In the genomic region with DNA sequence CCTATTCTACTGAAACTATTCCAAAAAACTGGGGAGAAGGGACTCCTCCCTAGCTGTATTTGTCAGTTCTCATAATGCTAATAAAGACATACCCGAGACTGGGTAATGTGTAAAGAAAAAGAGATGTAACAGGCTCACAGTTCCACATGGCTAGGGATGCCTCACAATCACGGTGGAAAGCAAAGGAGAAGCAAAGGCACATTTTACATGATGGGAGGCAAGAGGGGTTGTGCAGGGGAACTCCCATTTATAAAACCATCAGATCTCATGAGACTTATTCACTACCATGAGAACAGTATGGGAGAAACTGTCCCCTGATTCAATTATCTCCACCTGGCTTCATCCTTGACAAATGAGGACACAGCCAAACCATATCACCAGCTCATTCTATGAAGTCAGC, we compare ENCODE assay signal across 20 cellular contexts.
DNase-seq lines count a peak whose midpoint lies in the region; ATAC-seq, FAIRE-seq and TF ChIP-seq lines count a peak whose summit lies in the region.
"Had no signal": no experiment of that assay in that cellular context is flagged by ENCODE, and none has a peak within 500 bp of the region (broad histone marks: within the 10 kb centered on the region; RNA-seq: fewer than 3 reads in every experiment).

No MANE protein-coding gene starts in this region.

- peak overlapping the region; percentile 79 for H3K27ac Mint-ChIP-seq in stimulated activated naive B cell treated with anti-CD40 and anti-IgM and Interleukin-4, amounts not matched to agents 10 μg/mL and 1 μg/mL and 100 μg/mL, for 72 hours
- H3K27ac Mint-ChIP-seq: GM23338 had no signal

- no peak overlapping the region for H2AFZ ChIP-seq in IMR-90 (replicated peaks; ENCODE audit: low read length, poor library complexity)
- H2AFZ ChIP-seq in Loucy (ENCODE audit: low read length): peak overlapping the region; percentile 46; the same call in 1 of the 2 replicates
- no peak overlapping the region; the same call in 1 of the 2 replicates for H2AFZ ChIP-seq in GM12878 (ENCODE audit: control insufficient read depth, low read depth, low read length)
- H2AFZ ChIP-seq: GM23338 had no signal

- H3F3A ChIP-seq in Loucy (ENCODE audit: low read depth): peaks cover 25% of the 10 kb centered on the region

- H3K9me1 ChIP-seq in IMR-90 (ENCODE audit: insufficient read depth, low read length): peaks cover 2% of the 10 kb centered on the region; the same call in 1 of the 2 replicates

- H3K9me3 ChIP-seq in IMR-90 (ENCODE audit: control insufficient read depth, insufficient read depth, low read length) (no peaks in the 10 kb centered on the region), Loucy (ENCODE audit: insufficient read depth, low read depth, low read length) (no peaks in the 10 kb centered on the region), GM12878 (replicated peaks; ENCODE audit: control insufficient read depth, insufficient read depth, low read length) (no peaks in the 10 kb centered on the region; the same call in 2 of the 3 replicates)
- H3K9me3 ChIP-seq: BE2C had no signal

- no peaks in the 10 kb centered on the region for H3K9me2 ChIP-seq in Loucy (replicated peaks; ENCODE audit: low read depth, low read length)

- no peak overlapping the region for H2AK9ac ChIP-seq in IMR-90 (replicated peaks; ENCODE audit: low read depth, low read length, poor library complexity)

- H4K8ac ChIP-seq in IMR-90 (ENCODE audit: low read depth in 2 of 2, low read length in 2 of 2): no peak overlapping the region

- no peak overlapping the region for H3K18ac ChIP-seq in IMR-90 (ENCODE audit: low read depth, low read length)

- SMC1A ChIA-PET in GM12878 (lab: Charles Lee; ENCODE audit: uncharacterized antibody, unreplicated experiment): interaction anchor here (0.7 to 14.9 kb wide), 13 partner anchors 8 to 268 kb away, joined by 3 to 304 read pairs (median 6); no protein-coding TSS in a partner anchor

- peaks cover 10% of the 10 kb centered on the region for H3K4me1 ChIP-seq in IMR-90 (ENCODE audit: control insufficient read depth, insufficient read depth, low read length)
- H3K4me1 ChIP-seq in Loucy (ENCODE audit: insufficient read depth, low read length, poor library complexity, severe bottlenecking): peaks cover 70% of the 10 kb centered on the region
- H3K4me1 ChIP-seq in GM12878 (ENCODE audit: control insufficient read depth, insufficient read depth, low read length): peaks cover 22% of the 10 kb centered on the region

- RAD21 ChIA-PET in GM12878 (lab: Charles Lee; ENCODE audit: unreplicated experiment): interaction anchor here (0.9 to 2.9 kb wide), 9 partner anchors 9 to 269 kb away, joined by 3 to 16 read pairs (median 6); no protein-coding TSS in a partner anchor

- no peak overlapping the region for H3K56ac ChIP-seq in IMR-90 (ENCODE audit: extremely low read depth, insufficient read depth, low read length)

- H3K79me1 ChIP-seq in IMR-90 (ENCODE audit: low read depth in 1 of 2, low read length in 2 of 2): no peaks in the 10 kb centered on the region

- peaks cover 24% of the 10 kb centered on the region for H3K79me2 ChIP-seq in Loucy (ENCODE audit: insufficient read depth, low read length)
- H3K79me2 ChIP-seq in GM12878 (ENCODE audit: control insufficient read depth, insufficient read depth, low read length): no peaks in the 10 kb centered on the region

- intact Hi-C loops in IMR-90 (cut with micrococcal nuclease): no loop called here
- intact Hi-C loops in GM12878 (cut with micrococcal nuclease; ENCODE audit: unreplicated experiment): no loop called here

- H3K23ac ChIP-seq in IMR-90 (ENCODE audit: low read depth, low read length): no peak overlapping the region

- H2BK5ac ChIP-seq in IMR-90 (ENCODE audit: low read depth, low read length, poor library complexity, severe bottlenecking): no peak overlapping the region

- H3K36me3 ChIP-seq in IMR-90 (ENCODE audit: control insufficient read depth, insufficient read depth, low read length) (no peaks in the 10 kb centered on the region), Loucy (ENCODE audit: insufficient read depth, low read length) (no peaks in the 10 kb centered on the region), GM12878 (ENCODE audit: control insufficient read depth in 2 of 2, insufficient read depth in 2 of 2, low read length in 1 of 2) (no peaks in the 10 kb centered on the region)
- H3K36me3 ChIP-seq: BE2C had no signal

- ATAC-seq in IMR-90 (ENCODE audit: low read depth) (no peak), GM12878 (no peak), GM21717 (IDR thresholded peaks at IDR 0.05; ENCODE audit: unreplicated experiment) (no peak), left lobe of liver (no peak)
- ATAC-seq in stimulated activated naive B cell treated with anti-CD40 and anti-IgM and Interleukin-4, amounts not matched to agents 10 μg/mL and 1 μg/mL and 100 μg/mL, for 72 hours (replicated peaks): peak in 1 of 2 donors; percentile 15
- ATAC-seq: GM23338 had no signal

- H3K27me3 Mint-ChIP-seq in stimulated activated naive B cell treated with anti-CD40 and anti-IgM and Interleukin-4, amounts not matched to agents 10 μg/mL and 1 μg/mL and 100 μg/mL, for 72 hours: no peaks in the 10 kb centered on the region
- H3K27me3 Mint-ChIP-seq: CD4-positive, CD25-positive, alpha-beta regulatory T cell; CD8-positive, alpha-beta memory T cell had no signal

- no peak for FAIRE-seq in GM12878 (lab: Jason Lieb, UNC)
- FAIRE-seq: GM12891, H54 had no signal

- TF ChIP-seq POLR2A in IMR-90 (IDR thresholded peaks at IDR 0.05; ENCODE audit: low read depth, low read length) (no peak), GM12878 (IDR thresholded peaks at IDR 0.05; ENCODE audit: low read depth, low read length) (no peak)

- TF ChIP-seq EP300 in GM12878 (IDR thresholded peaks at IDR 0.05; ENCODE audit: borderline replicate concordance in 1 of 2, control insufficient read depth in 1 of 2, low read depth in 2 of 2, low read length in 2 of 2): no peak

- H2AK5ac ChIP-seq in IMR-90 (ENCODE audit: low read depth, low read length): peak overlapping the region; percentile 62; the same call in 1 of the 2 replicates

- no peak overlapping the region for H3K4ac ChIP-seq in IMR-90 (ENCODE audit: low read depth, low read length)

- DNase-seq in IMR-90 (no peak), GM12878 (ENCODE audit: low read depth, low spot score) (no peak), NCI-H1048 (lab: John Stamatoyannopoulos, UW) (no peak), left lobe of liver (ENCODE audit: low spot score) (no peak)
- no peak for DNase-seq in stimulated activated naive B cell treated with anti-CD40 and anti-IgM and Interleukin-4, amounts not matched to agents 10 μg/mL and 1 μg/mL and 100 μg/mL, for 72 hours
- DNase-seq: BE2C; C1 segment of cervical spinal cord; CD4-positive, CD25-positive, alpha-beta regulatory T cell; CD8-positive, alpha-beta memory T cell; COR-L47; DMS 273 treated with DMSO at 0.1 percent for 48 hours; DMS53; DND-41; EL; HCEC 1CT had no signal

- no TSS peak for BruUV-seq in IMR-90 (replicated peaks; lab: Mats Ljungman, UMichigan)
- no TSS peak for BruUV-seq in GM12878 (replicated peaks; lab: Mats Ljungman, UMichigan)

- dilution Hi-C loops in IMR-90 (cut with HindIII; ENCODE audit: low sequenced_read_pairs, unreplicated experiment): no loop called here

- H2BK15ac ChIP-seq in IMR-90 (ENCODE audit: low read depth, low read length): no peak overlapping the region

- H4K91ac ChIP-seq in IMR-90 (ENCODE audit: insufficient read depth, low read depth, low read length): no peak overlapping the region

- CTCF ChIA-PET in IMR-90 (lab: Yijun Ruan, JAX): no interaction called here
- CTCF ChIA-PET in GM12878 (lab: Yijun Ruan, JAX): interaction anchor here (0.7 to 4.2 kb wide), 11 partner anchors 9 to 1095 kb away, joined by 3 to 18 read pairs (median 4); no protein-coding TSS in a partner anchor

- peaks cover 47 to 90% of the 10 kb centered on the region in 2 donors for H3K4me1 Mint-ChIP-seq in stimulated activated naive B cell treated with anti-CD40 and anti-IgM and Interleukin-4, amounts not matched to agents 10 μg/mL and 1 μg/mL and 100 μg/mL, for 72 hours

- no peaks in the 10 kb centered on the region for H4K20me1 ChIP-seq in IMR-90 (ENCODE audit: insufficient read depth, low read length)
- no peaks in the 10 kb centered on the region for H4K20me1 ChIP-seq in Loucy (ENCODE audit: insufficient read depth, low read length, poor library complexity, severe bottlenecking)
- no peaks in the 10 kb centered on the region for H4K20me1 ChIP-seq in GM12878 (ENCODE audit: control insufficient read depth, insufficient read depth)

- no peak overlapping the region; the same call in 1 of the 2 replicates for H2BK20ac ChIP-seq in IMR-90 (ENCODE audit: low read depth, low read length)

- H3K36me3 Mint-ChIP-seq in stimulated activated naive B cell treated with anti-CD40 and anti-IgM and Interleukin-4, amounts not matched to agents 10 μg/mL and 1 μg/mL and 100 μg/mL, for 72 hours: no peaks in the 10 kb centered on the region
- H3K36me3 Mint-ChIP-seq: CD4-positive, CD25-positive, alpha-beta regulatory T cell had no signal

- H3K4me2 ChIP-seq in IMR-90 (ENCODE audit: low read depth, low read length) (no peak overlapping the region), Loucy (ENCODE audit: low read depth, low read length, poor library complexity, severe bottlenecking) (no peak overlapping the region), GM12878 (ENCODE audit: control insufficient read depth, insufficient read depth) (no peak overlapping the region)
- H3K4me2 ChIP-seq: GM23338 had no signal

- TF ChIP-seq RAD21 in IMR-90 (IDR thresholded peaks at IDR 0.05; ENCODE audit: low read length) (no peak), GM12878 (IDR thresholded peaks at IDR 0.05; ENCODE audit: insufficient read depth, low read depth, low read length) (no peak)

- TF ChIP-seq CTCF in IMR-90 (conservative IDR thresholded peaks at IDR 0.05; ENCODE audit: low read depth, low read length): no peak
- no peak for TF ChIP-seq CTCF in Loucy (conservative IDR thresholded peaks at IDR 0.05; ENCODE audit: low read length)
- TF ChIP-seq CTCF in GM12878 (IDR thresholded peaks at IDR 0.05 in 2 of 3, conservative IDR thresholded peaks at IDR 0.05 in 1 of 3; ENCODE audit: control insufficient read depth in 2 of 3, extremely low read depth in 1 of 3, insufficient read depth in 1 of 3, low read depth in 3 of 3, low read length in 3 of 3): no peak

- H4K5ac ChIP-seq in IMR-90 (ENCODE audit: low read depth, low read length): no peak overlapping the region

- H3K27me3 ChIP-seq in IMR-90 (ENCODE audit: control insufficient read depth, insufficient read depth, low read length): no peaks in the 10 kb centered on the region
- no peaks in the 10 kb centered on the region for H3K27me3 ChIP-seq in Loucy (ENCODE audit: insufficient read depth, low read length, poor library complexity, severe bottlenecking)
- no peaks in the 10 kb centered on the region for H3K27me3 ChIP-seq in GM12878 (replicated peaks in 1 of 2; ENCODE audit: control insufficient read depth in 2 of 2, insufficient read depth in 2 of 2, low read length in 1 of 2)
- H3K27me3 ChIP-seq: BE2C had no signal

- H3K4me3 ChIP-seq in IMR-90 (ENCODE audit: insufficient read depth, low read depth, low read length) (no peak overlapping the region), Loucy (ENCODE audit: low read length, poor library complexity, severe bottlenecking) (no peak overlapping the region), GM12878 (no peak overlapping the region)
- H3K4me3 ChIP-seq: GM23338 had no signal

- WGBS in IMR-90 (ENCODE audit: extremely low coverage in 2 of 2, insufficient read length in 1 of 2), 2 experiments: no CpG with 5 or more reads among the region's 2 CpGs
- 3% methylated on average over 2 of the region's 2 CpGs for WGBS in GM12878 (ENCODE audit: insufficient coverage, insufficient replicate concordance, low lambda C conversion rate, missing lambda C conversion rate)

- no peak overlapping the region for H3K9ac ChIP-seq in IMR-90 (ENCODE audit: low read depth, low read length)
- no peak overlapping the region for H3K9ac ChIP-seq in Loucy (ENCODE audit: low read depth, low read length, poor library complexity, severe bottlenecking)
- H3K9ac ChIP-seq in GM12878 (ENCODE audit: control insufficient read depth, insufficient read depth, low read length): no peak overlapping the region

- H3K27ac ChIP-seq in IMR-90 (ENCODE audit: insufficient read depth, low read length): no peak overlapping the region
- H3K27ac ChIP-seq in GM12878 (ENCODE audit: control insufficient read depth, insufficient read depth): no peak overlapping the region

- in situ Hi-C loops in IMR-90 (cut with MboI; ENCODE audit: low sequenced_read_pairs) (no loop called here), GM12878 (cut with MboI) (no loop called here)

- peak overlapping the region; percentile 3 to 54 for H3K4me3 Mint-ChIP-seq in stimulated activated naive B cell treated with anti-CD40 and anti-IgM and Interleukin-4, amounts not matched to agents 10 μg/mL and 1 μg/mL and 100 μg/mL, for 72 hours
- H3K4me3 Mint-ChIP-seq: CD8-positive, alpha-beta memory T cell; GM23338 had no signal

- no peak overlapping the region for H2BK120ac ChIP-seq in IMR-90 (ENCODE audit: low read depth, low read length)

- H3K14ac ChIP-seq in IMR-90 (replicated peaks; ENCODE audit: low read depth, low read length): no peak overlapping the region

- POLR2A ChIA-PET in IMR-90 (lab: Charles Lee; ENCODE audit: unreplicated experiment) (no interaction called here), GM12878 (lab: Charles Lee) (interaction anchor here (0.5 to 5.5 kb wide), 9 partner anchors 8 to 273 kb away, joined by 3 to 35 read pairs (median 4); no protein-coding TSS in a partner anchor)

- H3K9me3 Mint-ChIP-seq in stimulated activated naive B cell treated with anti-CD40 and anti-IgM and Interleukin-4, amounts not matched to agents 10 μg/mL and 1 μg/mL and 100 μg/mL, for 72 hours: peaks cover 0 to 1% of the 10 kb centered on the region in 2 donors
- H3K9me3 Mint-ChIP-seq: CD4-positive, CD25-positive, alpha-beta regulatory T cell; CD8-positive, alpha-beta memory T cell; GM23338 had no signal
